ENCODE assay signal across 28 cellular contexts in genomic region chr1:207703712-207704111, GRCh38. TPM values are rescaled to one million over a fixed set of nuclear protein-coding genes. Genes with fewer than 3 reads are reported as not detected.
DNase-seq lines count a peak whose midpoint lies in the region; FAIRE-seq and TF ChIP-seq lines count a peak whose summit lies in the region.
"Had no signal": no experiment of that assay in that cellular context is flagged by ENCODE, and none has a peak within 500 bp of the region (broad histone marks: within the 10 kb centered on the region; RNA-seq: fewer than 3 reads in every experiment).

No MANE protein-coding gene starts in this region.

- FAIRE-seq in H1 (lab: Jason Lieb, UNC): no peak
- FAIRE-seq: D721Med, G401.6, GM12891, GM19239 had no signal

- no peaks in the 10 kb centered on the region for H3K9me3 ChIP-seq in mammary epithelial cell (replicated peaks; ENCODE audit: insufficient read depth, low read length)
- H3K9me3 ChIP-seq in H1 (ENCODE audit: insufficient read depth in 2 of 2, low read depth in 1 of 2, low read length in 1 of 2): no peaks in the 10 kb centered on the region
- no peaks in the 10 kb centered on the region for H3K9me3 ChIP-seq in trophoblast cell (ENCODE audit: insufficient read depth, low read depth, low read length)
- H3K9me3 ChIP-seq: BE2C, BLaER1, Caco-2 had no signal

- WGBS in mammary epithelial cell (ENCODE audit: low coverage, missing lambda C conversion rate): 85% methylated on average over 5 of the region's 5 CpGs
- 84% methylated on average over 5 of the region's 5 CpGs; no CpG with 5 or more reads in 1 of the 2 experiments for whole genome bisulfite sequencing in H1 (ENCODE audit: extremely low coverage in 1 of 2, insufficient coverage in 1 of 2, insufficient read length in 1 of 2, insufficient replicate concordance in 2 of 2, low coverage in 1 of 2, low lambda C conversion rate in 2 of 2, missing lambda C conversion rate in 1 of 2), 2 experiments
- WGBS in trophoblast cell (ENCODE audit: extremely low coverage, insufficient coverage, insufficient read length): no CpG with 5 or more reads among the region's 5 CpGs

- H4K91ac ChIP-seq in H1 (replicated peaks; ENCODE audit: insufficient read length, low read length) (no peak overlapping the region), trophoblast cell (ENCODE audit: low read depth, low read length) (no peak overlapping the region)

- H2BK120ac ChIP-seq in H1 (replicated peaks; ENCODE audit: low read depth, low read length): no peak overlapping the region
- H2BK120ac ChIP-seq in trophoblast cell (ENCODE audit: insufficient read depth, low read length, poor library complexity): no peak overlapping the region

- H3K9me3 Mint-ChIP-seq in MCF 10A (ENCODE audit: unreplicated experiment): no peaks in the 10 kb centered on the region
- no peaks in the 10 kb centered on the region for H3K9me3 Mint-ChIP-seq in activated CD4-positive, alpha-beta memory T cell treated with anti-CD3 and anti-CD28 coated beads for 36 hours
- H3K9me3 Mint-ChIP-seq: CD4-positive, alpha-beta memory T cell; CD4-positive, CD25-positive, alpha-beta regulatory T cell; CD8-positive, alpha-beta memory T cell had no signal

- CTCF ChIA-PET in MCF 10A (lab: Yijun Ruan, JAX): interaction anchor here (1.0 to 2.3 kb wide), 8 partner anchors 13 to 138 kb away, joined by 3 to 8 read pairs (median 5); partner anchors contain the start of gene CD46
- CTCF ChIA-PET in mammary epithelial cell (lab: Charles Lee; ENCODE audit: low non-redundant PET): no interaction called here
- CTCF ChIA-PET in H1 (lab: Charles Lee; ENCODE audit: partially characterized antibody): interaction anchor here (0.8 to 1.5 kb wide), 6 partner anchors 11 to 302 kb away, joined by 3 to 6 read pairs (median 3); no protein-coding TSS in a partner anchor
- CTCF ChIA-PET in activated CD4-positive, alpha-beta memory T cell treated with anti-CD3 and anti-CD28 coated beads for 36 hours (lab: Charles Lee): interaction anchor here (0.6 to 1.3 kb wide), 2 partner anchors 51 to 94 kb away, joined by 7 to 8 read pairs; no protein-coding TSS in a partner anchor

- BruUV-seq in MCF 10A (replicated peaks; lab: Mats Ljungman, UMichigan): no TSS peak
- BruUV-seq in mammary epithelial cell (replicated peaks; lab: Mats Ljungman, UMichigan): no TSS peak

- TF ChIP-seq POLR2A in H1 (IDR thresholded peaks at IDR 0.05; ENCODE audit: control extremely low read depth in 1 of 2, low read depth in 2 of 2, low read length in 2 of 2): no peak

- H3K27me3 Mint-ChIP-seq in MCF 10A (ENCODE audit: insufficient read depth, unreplicated experiment): no peaks in the 10 kb centered on the region
- peaks cover 2% of the 10 kb centered on the region for H3K27me3 Mint-ChIP-seq in activated CD4-positive, alpha-beta memory T cell treated with anti-CD3 and anti-CD28 coated beads for 36 hours

- TF ChIP-seq EP300 in Ishikawa (IDR thresholded peaks at IDR 0.05; ENCODE audit: borderline replicate concordance) (no peak), H1 (IDR thresholded peaks at IDR 0.05; ENCODE audit: borderline replicate concordance in 1 of 2, low read depth in 2 of 2, low read length in 2 of 2) (no peak)

- intact Hi-C loops in MCF 10A (cut with micrococcal nuclease) (no loop called here), mammary epithelial cell (cut with micrococcal nuclease) (no loop called here)
- intact Hi-C loops in activated CD4-positive, alpha-beta memory T cell treated with anti-CD3 and anti-CD28 coated beads for 36 hours (cut with micrococcal nuclease): loop anchor here (10.0 kb wide), 1 partner anchor 261 kb away; no protein-coding TSS in a partner anchor

- H3K36me3 ChIP-seq in mammary epithelial cell (ENCODE audit: insufficient read depth, low read length) (no peaks in the 10 kb centered on the region), H1 (ENCODE audit: control insufficient read depth in 2 of 4, insufficient read depth in 4 of 4, low read length in 3 of 4) (no peaks in the 10 kb centered on the region), trophoblast cell (ENCODE audit: control insufficient read depth in 1 of 2, insufficient read depth in 2 of 2, low read length in 2 of 2) (no peaks in the 10 kb centered on the region)
- H3K36me3 ChIP-seq: BE2C, BLaER1 had no signal

- H4K5ac ChIP-seq in H1 (ENCODE audit: insufficient read length, low read depth, low read length): no peak overlapping the region

- no peak overlapping the region for H2AK5ac ChIP-seq in H1 (ENCODE audit: low read depth, low read length)
- no peak overlapping the region for H2AK5ac ChIP-seq in trophoblast cell (ENCODE audit: low read length)

- no peaks in the 10 kb centered on the region for H3K23me2 ChIP-seq in H1 (ENCODE audit: low read depth, low read length)

- H3K23ac ChIP-seq in H1 (ENCODE audit: insufficient read length): no peak overlapping the region
- no peak overlapping the region for H3K23ac ChIP-seq in trophoblast cell (ENCODE audit: low read length)

- H2BK15ac ChIP-seq in H1 (ENCODE audit: low read length): no peak overlapping the region

- H3K79me1 ChIP-seq in H1 (ENCODE audit: low read depth, low read length) (no peaks in the 10 kb centered on the region), trophoblast cell (ENCODE audit: low read length) (no peaks in the 10 kb centered on the region)

- H3K4ac ChIP-seq in H1 (replicated peaks; ENCODE audit: insufficient read length, low read depth, low read length) (no peak overlapping the region), trophoblast cell (ENCODE audit: low read depth, low read length) (no peak overlapping the region)

- H3K18ac ChIP-seq in H1 (ENCODE audit: extremely low read depth, low read length) (no peak overlapping the region), trophoblast cell (ENCODE audit: low read length) (no peak overlapping the region)

- H3K4me3 Mint-ChIP-seq in MCF 10A (ENCODE audit: unreplicated experiment): no peak overlapping the region
- no peak overlapping the region for H3K4me3 Mint-ChIP-seq in activated CD4-positive, alpha-beta memory T cell treated with anti-CD3 and anti-CD28 coated beads for 36 hours
- H3K4me3 Mint-ChIP-seq: CD14-positive monocyte; CD4-positive, CD25-positive, alpha-beta regulatory T cell; CD8-positive, alpha-beta memory T cell had no signal

- H2AFZ ChIP-seq in mammary epithelial cell (ENCODE audit: low read depth, low read length) (no peak overlapping the region), H1 (ENCODE audit: low read length) (no peak overlapping the region), trophoblast cell (ENCODE audit: insufficient read depth, low read length, poor library complexity) (no peak overlapping the region)

- peaks cover 37% of the 10 kb centered on the region for H3K4me1 Mint-ChIP-seq in MCF 10A (ENCODE audit: insufficient read depth, unreplicated experiment)
- no peaks in the 10 kb centered on the region for H3K4me1 Mint-ChIP-seq in activated CD4-positive, alpha-beta memory T cell treated with anti-CD3 and anti-CD28 coated beads for 36 hours (ENCODE audit: low read depth)
- H3K4me1 Mint-ChIP-seq: CD4-positive, alpha-beta memory T cell; CD4-positive, CD25-positive, alpha-beta regulatory T cell; CD8-positive, alpha-beta memory T cell had no signal

- no peak overlapping the region for H3K27ac Mint-ChIP-seq in MCF 10A (ENCODE audit: low read depth, unreplicated experiment)
- no peak overlapping the region for H3K27ac Mint-ChIP-seq in activated CD4-positive, alpha-beta memory T cell treated with anti-CD3 and anti-CD28 coated beads for 36 hours
- H3K27ac Mint-ChIP-seq: CD14-positive monocyte; CD4-positive, alpha-beta memory T cell; CD4-positive, CD25-positive, alpha-beta regulatory T cell had no signal

- H2BK20ac ChIP-seq in H1 (ENCODE audit: low read length): no peak overlapping the region

- H3K4me3 ChIP-seq in mammary epithelial cell (replicated peaks in 1 of 3; ENCODE audit: insufficient read depth in 1 of 3, low read depth in 2 of 3, low read length in 3 of 3) (no peak overlapping the region), H1 (ENCODE audit: extremely low read depth in 1 of 4, insufficient read depth in 2 of 4, low read depth in 3 of 4, low read length in 4 of 4) (no peak overlapping the region), trophoblast cell (ENCODE audit: low read depth, low read length) (no peak overlapping the region)
- H3K4me3 ChIP-seq: BLaER1 had no signal

- TF ChIP-seq CTCF in MCF 10A (IDR thresholded peaks at IDR 0.05; ENCODE audit: unreplicated experiment) (no peak), mammary epithelial cell (conservative IDR thresholded peaks at IDR 0.05 in 1 of 2, IDR thresholded peaks at IDR 0.05 in 1 of 2; ENCODE audit: extremely low read depth in 1 of 2, insufficient read depth in 1 of 2, low read depth in 1 of 2, low read length in 2 of 2) (no peak), H1 (IDR thresholded peaks at IDR 0.05; ENCODE audit: control extremely low read depth in 1 of 3, insufficient read depth in 1 of 3, low read depth in 1 of 3, low read length in 3 of 3) (no peak)

- H3K14ac ChIP-seq in H1 (ENCODE audit: insufficient read length): no peak overlapping the region
- H3K14ac ChIP-seq in trophoblast cell (ENCODE audit: low read length): no peak overlapping the region

- H4K12ac ChIP-seq in trophoblast cell (ENCODE audit: low read depth, low read length): no peak overlapping the region

- no peak for TF ChIP-seq RAD21 in Ishikawa (IDR thresholded peaks at IDR 0.05; ENCODE audit: low read depth)
- TF ChIP-seq RAD21 in H1 (IDR thresholded peaks at IDR 0.05 in 1 of 2, conservative IDR thresholded peaks at IDR 0.05 in 1 of 2; ENCODE audit: low read depth in 2 of 2, low read length in 2 of 2): no peak

- H3K79me2 ChIP-seq in mammary epithelial cell (ENCODE audit: insufficient read depth, low read length): no peaks in the 10 kb centered on the region
- H3K79me2 ChIP-seq in H1 (ENCODE audit: control insufficient read depth in 1 of 2, insufficient read depth in 2 of 2, low read length in 2 of 2): no peaks in the 10 kb centered on the region
- no peaks in the 10 kb centered on the region for H3K79me2 ChIP-seq in trophoblast cell (ENCODE audit: control insufficient read depth, insufficient read depth, low read length, poor library complexity)

- no peak overlapping the region for H3K56ac ChIP-seq in H1 (replicated peaks; ENCODE audit: insufficient read length, low read depth, low read length)

- no peak overlapping the region for H3K27ac ChIP-seq in mammary epithelial cell (ENCODE audit: insufficient read depth, low read depth, low read length)
- H3K27ac ChIP-seq in H1 (ENCODE audit: low read depth, low read length): no peak overlapping the region
- H3K27ac ChIP-seq in trophoblast cell (ENCODE audit: low read depth, low read length): no peak overlapping the region
- H3K27ac ChIP-seq: 22Rv1, BLaER1 had no signal

- no peaks in the 10 kb centered on the region for H3K36me3 Mint-ChIP-seq in MCF 10A (ENCODE audit: insufficient read depth, unreplicated experiment)
- no peaks in the 10 kb centered on the region for H3K36me3 Mint-ChIP-seq in activated CD4-positive, alpha-beta memory T cell treated with anti-CD3 and anti-CD28 coated beads for 36 hours
- H3K36me3 Mint-ChIP-seq: CD14-positive monocyte; CD4-positive, alpha-beta memory T cell; CD4-positive, CD25-positive, alpha-beta regulatory T cell; CD8-positive, alpha-beta memory T cell had no signal

- no peak overlapping the region for H3K9ac ChIP-seq in mammary epithelial cell (ENCODE audit: insufficient read depth, low read length)
- H3K9ac ChIP-seq in H1 (replicated peaks in 1 of 4; ENCODE audit: extremely low read depth in 1 of 4, low read depth in 3 of 4, low read length in 3 of 4): no peak overlapping the region
- H3K9ac ChIP-seq in trophoblast cell (ENCODE audit: low read length): no peak overlapping the region
- H3K9ac ChIP-seq: BLaER1 had no signal

- H3K4me1 ChIP-seq in mammary epithelial cell (ENCODE audit: insufficient read depth, low read length) (peaks cover 15% of the 10 kb centered on the region), H1 (replicated peaks in 1 of 4; ENCODE audit: control insufficient read depth in 3 of 4, insufficient read depth in 4 of 4, low read length in 3 of 4) (no peaks in the 10 kb centered on the region), trophoblast cell (ENCODE audit: control insufficient read depth in 1 of 2, insufficient read depth in 2 of 2, low read length in 2 of 2) (no peaks in the 10 kb centered on the region)
- H3K4me1 ChIP-seq: BE2C, Caco-2 had no signal

- in situ Hi-C loops in mammary epithelial cell (cut with MboI; ENCODE audit: low sequenced_read_pairs in 2 of 2): no loop called here

- H3K27me3 ChIP-seq in mammary epithelial cell (ENCODE audit: insufficient read depth, low read length): no peaks in the 10 kb centered on the region
- H3K27me3 ChIP-seq in H1 (replicated peaks in 1 of 4; ENCODE audit: control insufficient read depth in 3 of 4, extremely low read depth in 1 of 4, insufficient read depth in 3 of 4, low read length in 3 of 4): no peaks in the 10 kb centered on the region
- H3K27me3 ChIP-seq in trophoblast cell (ENCODE audit: insufficient read depth, low read length): no peaks in the 10 kb centered on the region
- H3K27me3 ChIP-seq: BLaER1 had no signal

- dilution Hi-C loops in mammary epithelial cell (cut with HindIII; ENCODE audit: low sequenced_read_pairs): no loop called here

- H4K20me1 ChIP-seq in mammary epithelial cell (ENCODE audit: insufficient read depth, low read length) (no peaks in the 10 kb centered on the region), H1 (replicated peaks in 1 of 2; ENCODE audit: control insufficient read depth in 1 of 2, insufficient read depth in 2 of 2, low read length in 2 of 2) (no peaks in the 10 kb centered on the region)
- H4K20me1 ChIP-seq: BLaER1 had no signal

- H2BK5ac ChIP-seq in H1 (ENCODE audit: low read depth, low read length) (no peak overlapping the region), trophoblast cell (ENCODE audit: low read depth, low read length, poor library complexity) (no peak overlapping the region)

- H4K8ac ChIP-seq in H1 (ENCODE audit: extremely low read depth, insufficient read depth, low read length): no peak overlapping the region
- H4K8ac ChIP-seq in trophoblast cell (ENCODE audit: low read depth, low read length): no peak overlapping the region

- H3K4me2 ChIP-seq in mammary epithelial cell (ENCODE audit: insufficient read depth, low read depth, low read length): no peak overlapping the region
- no peak overlapping the region for H3K4me2 ChIP-seq in H1 (ENCODE audit: insufficient read depth in 1 of 2, low read depth in 2 of 2, low read length in 2 of 2)
- no peak overlapping the region for H3K4me2 ChIP-seq in trophoblast cell (ENCODE audit: low read length)
- H3K4me2 ChIP-seq: BLaER1 had no signal

- DNase-seq in MCF 10A (ENCODE audit: unreplicated experiment) (peak; percentile 60), mammary epithelial cell (no peak), H1 (ENCODE audit: low read depth in 1 of 2, low spot score in 2 of 2) (no peak), trophoblast cell (peak; percentile 20 to 55), COLO668 (lab: John Stamatoyannopoulos, UW; ENCODE audit: unreplicated experiment) (no peak), retina (no peak)
- DNase-seq in activated CD4-positive, alpha-beta memory T cell treated with anti-CD3 and anti-CD28 coated beads for 36 hours: no peak
- DNase-seq: ACHN; BE2C; C1 segment of cervical spinal cord; Caco-2; Calu3; CD4-positive, alpha-beta memory T cell; CD4-positive, CD25-positive, alpha-beta regulatory T cell; CD8-positive, alpha-beta memory T cell; DMS79 treated with DMSO at 0.1 percent for 48 hours; GF-D8 had no signal

- H2BK12ac ChIP-seq in H1 (ENCODE audit: low read depth, low read length): no peak overlapping the region
- no peak overlapping the region for H2BK12ac ChIP-seq in trophoblast cell (ENCODE audit: low read length)

- POLR2A ChIA-PET in MCF 10A (lab: Yijun Ruan, JAX) (interaction anchor here (0.7 to 1.6 kb wide), 5 partner anchors 11 to 1844 kb away, joined by 3 to 5 read pairs (median 3); partner anchors contain the start of gene PFKFB2), H1 (lab: Charles Lee; ENCODE audit: partially characterized antibody) (no interaction called here)
- POLR2A ChIA-PET in activated CD4-positive, alpha-beta memory T cell treated with anti-CD3 and anti-CD28 coated beads for 36 hours (lab: Charles Lee): no interaction called here

RNA-seq across cellular contexts. Expression of gene CD46, which starts 48.1 kb away (rescaled TPM):
- total RNA-seq in MCF 10A (2022): 181 and 184 TPM in 2 replicates
- 100 to 1,000 TPM; 158 to 159 TPM for total RNA-seq in mammary epithelial cell
- 85.1 TPM for polyA plus RNA-seq in mammary epithelial cell
- 71.8 TPM for polyA minus RNA-seq in mammary epithelial cell
- total RNA-seq in H1 (2021; fragmentation: NEBNext Ultra II Directional; extraction: Animal tissue kit (Norgen Biotek cat#: 25700)): 112 and 113 TPM in 2 replicates
- 46.4 and 60.9 TPM in 2 replicates for polyA plus RNA-seq in H1 (2011; rRNA removed)
- 87.4 TPM for polyA plus RNA-seq in H1 (2011; cell fraction: cytosol; rRNA removed)
- 126 TPM for polyA plus RNA-seq in H1 (2011; cell fraction: nucleus; rRNA removed)
- 42.2 to 80.1 TPM (median 52.6 TPM) in 4 replicates for polyA plus RNA-seq in H1 (2012, experiment 1 of 2)
- polyA plus RNA-seq in H1 (2012, experiment 2 of 2): 7.2 TPM
- polyA plus RNA-seq in H1 (2013, experiment 1 of 2): 179 TPM
- 148 TPM for polyA plus RNA-seq in H1 (2013, experiment 2 of 2)
- 44.9 and 82.5 TPM in 2 replicates for polyA minus RNA-seq in H1 (2011; rRNA and poly(A)+ RNA removed)
- 47.3 TPM for polyA minus RNA-seq in H1 (2011; cell fraction: cytosol; rRNA and poly(A)+ RNA removed)
- polyA minus RNA-seq in H1 (2011; cell fraction: nucleus; rRNA and poly(A)+ RNA removed): 133 TPM
- polyA plus RNA-seq in trophoblast cell (2013): 93.3 and 100 TPM in 2 replicates
- 10 to 100 TPM; 94.6 to 96.9 TPM for total RNA-seq in activated CD4-positive, alpha-beta memory T cell treated with anti-CD3 and anti-CD28 coated beads for 36 hours

RNA-seq across cellular contexts. Expression of gene CR1L, which starts 58.8 kb away (rescaled TPM):
- total RNA-seq in MCF 10A (2022) (not detected in 2 replicates), mammary epithelial cell (not detected)
- polyA plus RNA-seq in mammary epithelial cell (not detected), H1 (2011; rRNA removed) (0.19 and 0.39 TPM in 2 replicates)
- not detected for polyA minus RNA-seq in mammary epithelial cell
- total RNA-seq in H1 (2021; fragmentation: NEBNext Ultra II Directional; extraction: Animal tissue kit (Norgen Biotek cat#: 25700)): not detected in 2 replicates
- polyA plus RNA-seq in H1 (2011; cell fraction: cytosol; rRNA removed): 0.37 TPM
- polyA plus RNA-seq in H1 (2011; cell fraction: nucleus; rRNA removed): 0.40 TPM
- polyA plus RNA-seq in H1 (2012, experiment 1 of 2): 0.32 TPM in 1 of 4 replicates, not detected in the others
- not detected for polyA plus RNA-seq in H1 (2012, experiment 2 of 2)
- 0.22 TPM for polyA plus RNA-seq in H1 (2013, experiment 1 of 2)
- polyA plus RNA-seq in H1 (2013, experiment 2 of 2): 0.46 TPM
- 0.09 TPM in 1 of 2 replicates, not detected in the other for polyA minus RNA-seq in H1 (2011; rRNA and poly(A)+ RNA removed)
- polyA minus RNA-seq in H1 (2011; cell fraction: cytosol; rRNA and poly(A)+ RNA removed): not detected
- not detected for polyA minus RNA-seq in H1 (2011; cell fraction: nucleus; rRNA and poly(A)+ RNA removed)
- polyA plus RNA-seq in trophoblast cell (2013): not detected in 2 replicates
- not detected for total RNA-seq in activated CD4-positive, alpha-beta memory T cell treated with anti-CD3 and anti-CD28 coated beads for 36 hours
- total RNA-seq: A172; A673; Caco-2; Calu3; CD4-positive, CD25-positive, alpha-beta regulatory T cell; CD8-positive, alpha-beta memory T cell had no signal
- polyA plus RNA-seq: AG04450; CD14-positive monocyte; CD4-positive, alpha-beta memory T cell; CD4-positive, CD25-positive, alpha-beta regulatory T cell; CD8-positive, alpha-beta memory T cell had no signal

Comparison
In these comparisons a context has a peak if more than half of its experiments do, and no peak if none do; other contexts are left out.
1. DNase-seq: peak in MCF 10A (single experiment) and trophoblast cell (2 of 2); none in mammary epithelial cell (single experiment), H1 (0 of 2), activated CD4-positive, alpha-beta memory T cell treated with anti-CD3 and anti-CD28 coated beads for 36 hours (single experiment), COLO668 (single experiment) and retina (single experiment).